9 cellular contexts compared by ENCODE assay signal in the genomic region with DNA sequence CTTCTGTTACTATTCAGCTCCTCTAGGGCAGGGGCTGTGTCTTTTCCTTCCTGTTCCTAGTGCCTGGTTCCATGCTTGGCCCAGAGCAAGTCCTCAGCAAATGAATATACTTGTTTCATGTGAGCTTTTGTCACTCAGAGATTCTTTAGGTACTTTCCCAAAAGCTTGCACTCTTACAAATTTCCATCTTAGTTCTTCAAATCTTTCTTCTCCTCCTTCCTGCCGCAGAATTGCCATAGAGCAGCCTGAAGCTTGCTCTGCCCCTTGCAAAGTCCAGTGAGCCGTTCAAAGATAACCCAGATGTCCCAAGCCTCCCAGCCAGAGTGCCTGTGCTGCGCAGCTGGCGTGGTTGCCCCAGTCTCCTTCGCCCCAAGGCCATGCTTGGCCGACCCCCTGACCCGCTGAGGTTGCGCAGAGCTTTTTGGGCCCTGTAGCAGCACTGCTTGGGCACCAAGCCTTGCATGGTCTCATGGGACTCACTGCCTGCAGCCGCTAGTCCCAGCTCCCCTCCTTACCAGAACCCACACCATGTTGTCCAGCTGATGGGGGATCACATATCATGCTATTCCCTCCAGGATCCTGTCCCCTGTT. TPM values are rescaled to one million over a fixed set of nuclear protein-coding genes. Genes with fewer than 3 reads are reported as not detected.
A peak's percentile ranks its signal among the peaks of the same experiment; 100 is the strongest.
DNase-seq lines count a peak whose midpoint lies in the region; ATAC-seq, FAIRE-seq and TF ChIP-seq lines count a peak whose summit lies in the region.
"Had no signal": no experiment of that assay in that cellular context is flagged by ENCODE, and none has a peak within 500 bp of the region (broad histone marks: within the 10 kb centered on the region; RNA-seq: fewer than 3 reads in every experiment).

No MANE protein-coding gene starts in this region.

- H3K4me1 ChIP-seq in HepG2 (ENCODE audit: insufficient read depth, low read length): peaks cover 94% of the 10 kb centered on the region

- TF ChIP-seq CTCF in activated B cell treated with CpG ODN at 0.5 μM for 24 hours (IDR thresholded peaks at IDR 0.05) (no peak), HepG2 (CRISPR knock-in tag; IDR thresholded peaks at IDR 0.05) (no peak)

- intact Hi-C loops in activated B cell treated with CpG ODN at 0.5 μM for 24 hours (cut with micrococcal nuclease): no loop called here
- intact Hi-C loops in HepG2 (cut with micrococcal nuclease; ENCODE audit: unreplicated experiment): no loop called here

- TF ChIP-seq RAD21 in HepG2 (CRISPR knock-in tag; IDR thresholded peaks at IDR 0.05): no peak

- 0 out of 2 replicates have a peak overlapping the region, but pooled peaks have one; percentile 13 for H3K4me2 ChIP-seq in HepG2 (ENCODE audit: low read depth, low read length)

- no peaks in the 10 kb centered on the region for H3K36me3 Mint-ChIP-seq in activated B cell treated with CpG ODN at 0.5 μM for 24 hours (ENCODE audit: low read depth)

- 80% methylated on average over 6 of the region's 9 CpGs for WGBS in HepG2 (ENCODE audit: low lambda C conversion rate)

- H3K27ac ChIP-seq in HepG2 (ENCODE audit: extremely low read length, insufficient read depth, low read length) (peak overlapping the region; percentile 88), substantia nigra (ENCODE audit: low read depth, low read length, poor library complexity, severe bottlenecking) (peak overlapping the region; percentile 97)

- H3K79me2 ChIP-seq in HepG2 (ENCODE audit: insufficient read depth, low read length): peaks cover 76% of the 10 kb centered on the region

- ATAC-seq in GM18907 (IDR thresholded peaks at IDR 0.05; ENCODE audit: unreplicated experiment): peak; percentile 44
- peak; percentile 57 for ATAC-seq in activated B cell treated with CpG ODN at 0.5 μM for 24 hours (ENCODE audit: low read depth)
- no peak for ATAC-seq in HepG2
- ATAC-seq in GM21526 (IDR thresholded peaks at IDR 0.05; ENCODE audit: low FRiP score, unreplicated experiment): no peak

- peaks cover 1 to 7% of the 10 kb centered on the region in 2 experiments; a peak in 2 of 5 replicates for H3K36me3 ChIP-seq in HepG2 (replicated peaks in 1 of 2; ENCODE audit: control insufficient read depth in 1 of 2, insufficient read depth in 2 of 2, low read length in 2 of 2)

- H3K4me3 ChIP-seq in HepG2 (replicated peaks in 1 of 3; ENCODE audit: insufficient read depth in 1 of 3, low read depth in 2 of 3, low read length in 3 of 3): no peak overlapping the region

- POLR2A ChIA-PET in activated B cell treated with CpG ODN at 0.5 μM for 24 hours (lab: Charles Lee) (no interaction called here), HepG2 (lab: Yijun Ruan, JAX) (interaction anchor here (1.0 to 3.8 kb wide), 4 partner anchors 8 to 46 kb away, joined by 3 to 39 read pairs (median 4); a partner anchor contains a TSS)

- no peak overlapping the region for H3K27ac Mint-ChIP-seq in activated B cell treated with CpG ODN at 0.5 μM for 24 hours
- H3K27ac Mint-ChIP-seq: activated CD4-positive, alpha-beta T cell treated with anti-CD3 and anti-CD28 coated beads, Interleukin-2, amount 10 ng/mL, durations not matched to agents 7 days and 5 days had no signal

- in situ Hi-C loops in HepG2 (cut with HindIII; ENCODE audit: extremely low pct_ligation_motif_present, low pct_unique_long_range_greater_than_20kb): loop anchor here (5.0 kb wide), 1 partner anchor 47 kb away; no protein-coding TSS in a partner anchor

- DNase-seq in activated B cell treated with CpG ODN at 0.5 μM for 24 hours (no peak), HepG2 (ENCODE audit: low spot score) (no peak), substantia nigra (lab: John Stamatoyannopoulos, UW) (peak in 2 of 49 donors; percentile 31 to 33), NCI-H2107 treated with DMSO at 0.1 percent for 48 hours (lab: John Stamatoyannopoulos, UW; ENCODE audit: unreplicated experiment) (no peak), hepatic stellate cell (ENCODE audit: low spot score) (no peak)
- DNase-seq: activated CD4-positive, alpha-beta T cell treated with anti-CD3 and anti-CD28 coated beads, Interleukin-2, amount 10 ng/mL, durations not matched to agents 7 days and 5 days; OCI-M1 had no signal

- no peaks in the 10 kb centered on the region for H3K9me3 ChIP-seq in HepG2 (ENCODE audit: low read length)

- TF ChIP-seq EP300 in HepG2 (IDR thresholded peaks at IDR 0.05; ENCODE audit: low read depth in 2 of 2, low read length in 2 of 2): no peak
- no peak for TF ChIP-seq EP300 in HepG2 (CRISPR knock-in tag; IDR thresholded peaks at IDR 0.05; ENCODE audit: borderline replicate concordance)

- H3K9me3 Mint-ChIP-seq in activated B cell treated with CpG ODN at 0.5 μM for 24 hours: no peaks in the 10 kb centered on the region
- H3K9me3 Mint-ChIP-seq: activated CD4-positive, alpha-beta T cell treated with anti-CD3 and anti-CD28 coated beads, Interleukin-2, amount 10 ng/mL, durations not matched to agents 7 days and 5 days had no signal

- H2AFZ ChIP-seq in HepG2 (ENCODE audit: low read length): no peak overlapping the region

- no peaks in the 10 kb centered on the region for H4K20me1 ChIP-seq in HepG2 (ENCODE audit: insufficient read depth, low read length)

- no peak for FAIRE-seq in HepG2 (lab: Jason Lieb, UNC)

- BruUV-seq in HepG2 (replicated peaks; lab: Mats Ljungman, UMichigan): no TSS peak

- CTCF ChIA-PET in activated B cell treated with CpG ODN at 0.5 μM for 24 hours (lab: Charles Lee) (interaction anchor here (1.4 kb wide), 1 partner anchor 9 kb away, joined by 4 read pairs; no protein-coding TSS in a partner anchor), HepG2 (lab: Yijun Ruan, JAX; ENCODE audit: low intra/inter-chr PET ratio, low total read pairs) (no interaction called here)

- peaks cover 16% of the 10 kb centered on the region for H3K4me1 Mint-ChIP-seq in activated B cell treated with CpG ODN at 0.5 μM for 24 hours

- peak overlapping the region; percentile 41; the same call in 1 of the 2 replicates for H3K9ac ChIP-seq in HepG2 (ENCODE audit: insufficient read depth, low read depth, low read length)

- peaks cover 5% of the 10 kb centered on the region for H3K27me3 Mint-ChIP-seq in activated B cell treated with CpG ODN at 0.5 μM for 24 hours

- no peak for TF ChIP-seq POLR2A in HepG2 (IDR thresholded peaks at IDR 0.05; ENCODE audit: insufficient read depth in 1 of 2, low read depth in 2 of 2, low read length in 2 of 2)

- H3K4me3 Mint-ChIP-seq in activated B cell treated with CpG ODN at 0.5 μM for 24 hours: no peak overlapping the region
- H3K4me3 Mint-ChIP-seq: activated CD4-positive, alpha-beta T cell treated with anti-CD3 and anti-CD28 coated beads, Interleukin-2, amount 10 ng/mL, durations not matched to agents 7 days and 5 days had no signal

- no peaks in the 10 kb centered on the region for H3K27me3 ChIP-seq in HepG2 (ENCODE audit: control insufficient read depth in 1 of 2, insufficient read depth in 2 of 2, low read length in 2 of 2)

TF ChIP-seq in HepG2, 621 proteins besides CTCF, POLR2A, EP300 and RAD21 (continues in another document):
- TF ChIP-seq ZNF484 (CRISPR knock-in tag; IDR thresholded peaks at IDR 0.05; ENCODE audit: borderline replicate concordance, low read depth): no peak

RNA-seq across cellular contexts. Expression of a gene that starts 20.7 kb away (rescaled TPM):
- total RNA-seq in activated B cell treated with CpG ODN at 0.5 μM for 24 hours (not detected in 2 replicates), HepG2 (2016; rRNA removed; fragmentation: Illumina TruSeq; extraction: Trizol) (13.4 and 18.7 TPM in 2 replicates)
- total RNA-seq in HepG2 (2016; cell fraction: cytosol; rRNA removed; fragmentation: Illumina TruSeq; extraction: Trizol; ENCODE audit: low read depth): 1.8 and 1.9 TPM in 2 replicates
- total RNA-seq in HepG2 (2016; cell fraction: insoluble cytoplasmic fraction; rRNA removed; fragmentation: Illumina TruSeq; extraction: Trizol): 12.3 and 17.7 TPM in 2 replicates
- total RNA-seq in HepG2 (2016; cell fraction: membrane; rRNA removed; fragmentation: Illumina TruSeq; extraction: Trizol): 7.4 and 7.7 TPM in 2 replicates
- 18.2 and 22.8 TPM in 2 replicates for total RNA-seq in HepG2 (2016; cell fraction: nucleus; rRNA removed; fragmentation: Illumina TruSeq; extraction: Trizol)
- polyA plus RNA-seq in HepG2 (2011; rRNA removed): 7.2 and 8.1 TPM in 2 replicates
- 6.1 and 6.3 TPM in 2 replicates for polyA plus RNA-seq in HepG2 (2011; cell fraction: cytosol; rRNA removed)
- polyA plus RNA-seq in HepG2 (2011; cell fraction: nucleus; rRNA removed): 9.2 and 10.1 TPM in 2 replicates
- polyA plus RNA-seq in HepG2 (2012): 4.5 and 6.1 TPM in 2 replicates
- polyA plus RNA-seq in HepG2 (2016; cell fraction: cytosol; fragmentation: Illumina TruSeq; extraction: Trizol; ENCODE audit: low read depth): 1.2 and 1.3 TPM in 2 replicates
- 8.1 and 9.2 TPM in 2 replicates for polyA plus RNA-seq in HepG2 (2016; cell fraction: insoluble cytoplasmic fraction; fragmentation: Illumina TruSeq; extraction: Trizol; ENCODE audit: low read depth)
- 2.9 and 3.3 TPM in 2 replicates for polyA plus RNA-seq in HepG2 (2016; cell fraction: membrane; fragmentation: Illumina TruSeq; extraction: Trizol; ENCODE audit: low read depth)
- polyA plus RNA-seq in HepG2 (2016; cell fraction: nucleus; fragmentation: Illumina TruSeq; extraction: Trizol; ENCODE audit: insufficient read depth, low read depth): 25.5 and 27.0 TPM in 2 replicates
- polyA minus RNA-seq in HepG2 (2011; rRNA and poly(A)+ RNA removed; ENCODE audit: low replicate concordance): 22.4 and 23.3 TPM in 2 replicates
- polyA minus RNA-seq in HepG2 (2011; cell fraction: cytosol; rRNA and poly(A)+ RNA removed): 9.6 TPM in 2 replicates
- 9.7 and 10.7 TPM in 2 replicates for polyA minus RNA-seq in HepG2 (2011; cell fraction: nucleus; rRNA and poly(A)+ RNA removed)

Comparison
In these comparisons a context has a peak if more than half of its experiments do, and no peak if none do; other contexts are left out.
1. ATAC-seq: peak in GM18907 (single experiment) and activated B cell treated with CpG ODN at 0.5 μM for 24 hours (single experiment); none in HepG2 (single experiment) and GM21526 (single experiment).